ENCODE assay signal across 8 cellular contexts in the genomic region with DNA sequence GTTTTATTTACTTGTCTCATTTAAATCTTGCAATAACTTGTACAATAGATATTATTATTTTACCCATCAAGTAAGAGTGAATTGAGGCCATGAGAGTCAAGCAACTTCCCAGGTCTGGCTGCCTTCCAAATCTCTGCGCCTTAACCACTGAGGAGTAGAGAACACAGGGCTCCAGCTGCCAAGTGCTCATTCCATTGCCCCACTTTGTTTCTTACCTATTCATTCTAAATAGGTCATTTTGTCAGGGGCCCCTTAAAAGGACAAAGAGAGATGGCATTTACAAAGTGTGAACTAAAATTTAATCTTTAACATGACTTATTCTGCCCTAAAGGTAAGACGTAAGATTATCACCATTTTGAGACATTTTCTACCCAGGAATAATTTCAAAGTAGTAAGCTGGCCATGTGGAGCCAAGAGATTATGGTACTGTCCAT. TPM values are rescaled to one million over a fixed set of nuclear protein-coding genes. Genes with fewer than 3 reads are reported as not detected.
DNase-seq lines count a peak whose midpoint lies in the region; ATAC-seq and TF ChIP-seq lines count a peak whose summit lies in the region.

No MANE protein-coding gene starts in this region.

- H3K36me3 ChIP-seq in neural cell (ENCODE audit: insufficient read depth, low read length): no peaks in the 10 kb centered on the region

- H3K4me3 ChIP-seq in fibroblast of the aortic adventitia (ENCODE audit: low read depth, low read length): peak overlapping the region; percentile 99
- peak overlapping the region; percentile 92 for H3K4me3 ChIP-seq in neural cell (ENCODE audit: low read length)

- H3K27me3 Mint-ChIP-seq in activated CD8-positive, alpha-beta T cell treated with anti-CD3 and anti-CD28 coated beads for 36 hours: no peaks in the 10 kb centered on the region

- H4K20me1 ChIP-seq in neural cell (ENCODE audit: insufficient read depth): peaks cover 45% of the 10 kb centered on the region

- peak; percentile 44 for DNase-seq in DMS53 (lab: John Stamatoyannopoulos, UW)
- DNase-seq in DMS53 treated with DMSO at 0.1 percent for 48 hours (lab: John Stamatoyannopoulos, UW; ENCODE audit: unreplicated experiment): no peak
- DNase-seq in LoVo (ENCODE audit: low spot score): peak; percentile 30
- peak; percentile 42 for DNase-seq in activated CD8-positive, alpha-beta T cell treated with anti-CD3 and anti-CD28 coated beads for 36 hours
- DNase-seq in fibroblast of the aortic adventitia (ENCODE audit: low read depth): peak; percentile 84
- no peak for DNase-seq in GDM1 (lab: John Stamatoyannopoulos, UW)

- no peak overlapping the region for H3K27ac ChIP-seq in neural cell (ENCODE audit: low read length)

- H3K27me3 ChIP-seq in neural cell (ENCODE audit: insufficient read depth, low read depth, low read length): no peaks in the 10 kb centered on the region

- H3K4me1 Mint-ChIP-seq in activated CD8-positive, alpha-beta T cell treated with anti-CD3 and anti-CD28 coated beads for 36 hours (ENCODE audit: low read depth): peaks cover 30% of the 10 kb centered on the region

- H3K4me3 Mint-ChIP-seq in activated CD8-positive, alpha-beta T cell treated with anti-CD3 and anti-CD28 coated beads for 36 hours: peak overlapping the region; percentile 99

- ATAC-seq in activated CD8-positive, alpha-beta T cell treated with anti-CD3 and anti-CD28 coated beads for 36 hours: no peak
- no peak for ATAC-seq in HG02642 (IDR thresholded peaks at IDR 0.05; ENCODE audit: poor library complexity, unreplicated experiment)

- no peaks in the 10 kb centered on the region for H3K9me2 ChIP-seq in neural cell (ENCODE audit: insufficient read depth, low read length)

- intact Hi-C loops in activated CD8-positive, alpha-beta T cell treated with anti-CD3 and anti-CD28 coated beads for 36 hours (cut with micrococcal nuclease): no loop called here

- TF ChIP-seq RAD21 in neural cell (conservative IDR thresholded peaks at IDR 0.05): no peak

- no peaks in the 10 kb centered on the region for H3K9me3 ChIP-seq in neural cell (ENCODE audit: low read length)

- POLR2A ChIA-PET in activated CD8-positive, alpha-beta T cell treated with anti-CD3 and anti-CD28 coated beads for 36 hours (lab: Charles Lee): interaction anchor here (0.6 to 4.7 kb wide), 10 partner anchors 8 to 552 kb away, joined by 3 to 27 read pairs (median 4); a partner anchor contains a TSS

- TF ChIP-seq EP300 in neural cell (conservative IDR thresholded peaks at IDR 0.05; ENCODE audit: poor library complexity, severe bottlenecking): no peak

- no peaks in the 10 kb centered on the region for H3K9me3 Mint-ChIP-seq in activated CD8-positive, alpha-beta T cell treated with anti-CD3 and anti-CD28 coated beads for 36 hours

- H3K9ac ChIP-seq in neural cell (ENCODE audit: low read length): peak overlapping the region; percentile 99

- CTCF ChIA-PET in activated CD8-positive, alpha-beta T cell treated with anti-CD3 and anti-CD28 coated beads for 36 hours (lab: Charles Lee): interaction anchor here (1.1 to 4.9 kb wide), 5 partner anchors 9 to 245 kb away, joined by 3 to 99 read pairs (median 6); no protein-coding TSS in a partner anchor

- peak overlapping the region; percentile 71 for H3K4me2 ChIP-seq in neural cell (ENCODE audit: low read length)

- peaks cover 71% of the 10 kb centered on the region for H3K36me3 Mint-ChIP-seq in activated CD8-positive, alpha-beta T cell treated with anti-CD3 and anti-CD28 coated beads for 36 hours (ENCODE audit: low read depth)

- H2AFZ ChIP-seq in neural cell (ENCODE audit: low read depth, low read length): no peak overlapping the region

- H3K27ac Mint-ChIP-seq in activated CD8-positive, alpha-beta T cell treated with anti-CD3 and anti-CD28 coated beads for 36 hours: peak overlapping the region; percentile 100

- H3F3A ChIP-seq in neural cell (ENCODE audit: insufficient read depth, low read length, poor library complexity, severe bottlenecking): no peaks in the 10 kb centered on the region

- no peak for TF ChIP-seq CTCF in activated CD8-positive, alpha-beta T cell treated with anti-CD3 and anti-CD28 coated beads for 36 hours (IDR thresholded peaks at IDR 0.05)
- TF ChIP-seq CTCF in fibroblast of the aortic adventitia (IDR thresholded peaks at IDR 0.05; ENCODE audit: insufficient read depth, low read length): no peak
- TF ChIP-seq CTCF in neural cell (IDR thresholded peaks at IDR 0.05; ENCODE audit: poor library complexity, severe bottlenecking): no peak

- peaks cover 84% of the 10 kb centered on the region for H3K79me2 ChIP-seq in neural cell (replicated peaks; ENCODE audit: insufficient read depth, low read length)

TF ChIP-seq in neural cell, 6 proteins besides CTCF, POLR2A, EP300 and RAD21:
- TF ChIP-seq MXI1 (conservative IDR thresholded peaks at IDR 0.05; ENCODE audit: poor library complexity, severe bottlenecking) (peak; percentile 55), TAF1 (IDR thresholded peaks at IDR 0.05; ENCODE audit: low read depth) (no peak)

RNA-seq across cellular contexts. Expression of a gene that starts 3.5 kb away (rescaled TPM):
- 10 to 100 TPM; 63.8 to 64.6 TPM for total RNA-seq in activated CD8-positive, alpha-beta T cell treated with anti-CD3 and anti-CD28 coated beads for 36 hours
- 20.0 and 30.3 TPM in 2 replicates for total RNA-seq in fibroblast of the aortic adventitia (ENCODE audit: low replicate concordance)
- polyA plus RNA-seq in neural cell: 30.1 and 31.2 TPM in 2 replicates
- polyA minus RNA-seq in neural cell: 55.2 and 55.5 TPM in 2 replicates

RNA-seq across cellular contexts. Expression of a gene that starts 48.4 kb away (rescaled TPM):
- 1 to 10 TPM; 3.0 to 3.7 TPM for total RNA-seq in activated CD8-positive, alpha-beta T cell treated with anti-CD3 and anti-CD28 coated beads for 36 hours
- total RNA-seq in fibroblast of the aortic adventitia (ENCODE audit: low replicate concordance): 3.6 and 5.1 TPM in 2 replicates
- polyA plus RNA-seq in neural cell: 22.6 and 25.5 TPM in 2 replicates
- 24.3 and 28.7 TPM in 2 replicates for polyA minus RNA-seq in neural cell

Comparison
In these comparisons a context has a peak if more than half of its experiments do, and no peak if none do; other contexts are left out.
1. DNase-seq: peak in DMS53 (single experiment), LoVo (single experiment), activated CD8-positive, alpha-beta T cell treated with anti-CD3 and anti-CD28 coated beads for 36 hours (single experiment) and fibroblast of the aortic adventitia (single experiment); none in DMS53 treated with DMSO at 0.1 percent for 48 hours (single experiment) and GDM1 (single experiment).